Comparison of ENCODE assay signal across 2 cellular contexts in genomic region chr11:47879259-47880184, GRCh38.
TF ChIP-seq lines count a peak whose summit lies in the region.

No MANE protein-coding gene starts in this region.

TF ChIP-seq in IMR-90, 13 proteins besides CTCF, POLR2A, EP300 and RAD21 (continued from another document):
- TF ChIP-seq FOS (IDR thresholded peaks at IDR 0.05; ENCODE audit: low read depth, low read length) (no peak), MXI1 (IDR thresholded peaks at IDR 0.05; ENCODE audit: borderline replicate concordance, low read depth, low read length) (no peak), USF2 (IDR thresholded peaks at IDR 0.05; ENCODE audit: low read depth, low read length) (no peak), SMC3 (IDR thresholded peaks at IDR 0.05; ENCODE audit: low read depth, low read length) (no peak)

TF ChIP-seq in K562, 482 proteins besides CTCF, POLR2A, EP300 and RAD21 (continued from another document):
- TF ChIP-seq ZNF316 (IDR thresholded peaks at IDR 0.05) = peak; percentile 50; the same call in 1 of the 2 replicates
- TF ChIP-seq POLR2G (IDR thresholded peaks at IDR 0.05; ENCODE audit: low read depth, low read length) = no peak
